In the genomic region with DNA sequence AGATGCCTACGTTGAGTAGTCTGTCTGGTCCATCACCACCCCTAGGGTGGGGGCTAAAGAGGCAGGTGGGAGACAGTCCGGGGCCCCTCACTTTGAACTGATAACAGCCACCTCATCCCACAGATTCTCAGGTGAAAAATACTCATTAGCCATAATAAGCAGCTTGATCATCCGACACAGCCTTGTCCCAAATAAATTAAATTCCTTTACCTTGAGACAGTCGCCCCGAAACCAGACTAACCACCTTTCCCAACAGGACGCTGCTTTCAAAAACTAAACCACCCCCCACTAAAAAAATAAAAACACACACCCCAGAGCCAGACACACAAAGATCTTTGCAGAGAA, we compare ENCODE assay signal across 9 cellular contexts.
A peak's percentile ranks its signal among the peaks of the same experiment; 100 is the strongest.
DNase-seq lines count a peak whose midpoint lies in the region; ATAC-seq, FAIRE-seq and TF ChIP-seq lines count a peak whose summit lies in the region.
"Had no signal": no experiment of that assay in that cellular context is flagged by ENCODE, and none has a peak within 500 bp of the region (broad histone marks: within the 10 kb centered on the region; RNA-seq: fewer than 3 reads in every experiment).

No MANE protein-coding gene starts in this region.

- no peak for TF ChIP-seq CTCF in GM12878 (IDR thresholded peaks at IDR 0.05 in 2 of 3, conservative IDR thresholded peaks at IDR 0.05 in 1 of 3; ENCODE audit: control insufficient read depth in 2 of 3, extremely low read depth in 1 of 3, insufficient read depth in 1 of 3, low read depth in 3 of 3, low read length in 3 of 3)
- no peak for TF ChIP-seq CTCF in transverse colon (IDR thresholded peaks at IDR 0.05)

- H3K4me1 Mint-ChIP-seq in activated naive CD4-positive, alpha-beta T cell treated with anti-CD3 and anti-CD28 coated beads, Interleukin-2, amount 50 U/mL, for 24 hours: peaks cover 32% of the 10 kb centered on the region

- H3K36me3 ChIP-seq in GM12878 (ENCODE audit: control insufficient read depth in 2 of 2, insufficient read depth in 2 of 2, low read length in 1 of 2) (no peaks in the 10 kb centered on the region), mesodermal cell (ENCODE audit: control insufficient read depth, insufficient read depth, low read length) (no peaks in the 10 kb centered on the region), transverse colon (no peaks in the 10 kb centered on the region)

- no peak overlapping the region for H2AFZ ChIP-seq in GM12878 (ENCODE audit: control insufficient read depth, low read depth, low read length)

- TF ChIP-seq POLR2A in GM12878 (IDR thresholded peaks at IDR 0.05; ENCODE audit: low read depth, low read length) (no peak), transverse colon (IDR thresholded peaks at IDR 0.05) (no peak)

- in situ Hi-C loops in GM12878 (cut with MboI) (no loop called here), transverse colon (cut with MboI; ENCODE audit: low pct_ligation_motif_present in 1 of 4, low pct_unique_long_range_greater_than_20kb in 1 of 4, low sequenced_read_pairs in 3 of 4) (loop anchor here in 1 of 4 donors (25.0 kb wide), 1 partner anchor 169 kb away; no protein-coding TSS in a partner anchor)

- H3K9me3 ChIP-seq in GM12878 (replicated peaks; ENCODE audit: control insufficient read depth, insufficient read depth, low read length) (no peaks in the 10 kb centered on the region), mesodermal cell (ENCODE audit: control insufficient read depth, low read length) (no peaks in the 10 kb centered on the region), transverse colon (no peaks in the 10 kb centered on the region)

- SMC1A ChIA-PET in GM12878 (lab: Charles Lee; ENCODE audit: uncharacterized antibody, unreplicated experiment): interaction anchor here (1.1 to 2.5 kb wide), 4 partner anchors 183 to 215 kb away, joined by 3 to 10 read pairs (median 8); no protein-coding TSS in a partner anchor

- intact Hi-C loops in GM12878 (cut with micrococcal nuclease; ENCODE audit: unreplicated experiment) (loop anchor here (2.0 to 5.0 kb wide), 3 partner anchors 174 to 249 kb away; no protein-coding TSS in a partner anchor), transverse colon (cut with DNase I; ENCODE audit: low total_unique reads) (loop anchor here (5.0 kb wide), 1 partner anchor 36 kb away; no protein-coding TSS in a partner anchor)

- ATAC-seq in activated naive CD4-positive, alpha-beta T cell treated with anti-CD3 and anti-CD28 coated beads, Interleukin-2, amount 50 U/mL, for 72 hours: no peak
- no peak for ATAC-seq in GM12878

- H3K79me2 ChIP-seq in GM12878 (ENCODE audit: control insufficient read depth, insufficient read depth, low read length): peaks cover 15% of the 10 kb centered on the region

- H4K20me1 ChIP-seq in GM12878 (ENCODE audit: control insufficient read depth, insufficient read depth): no peaks in the 10 kb centered on the region

- CTCF ChIA-PET in GM12878 (lab: Yijun Ruan, JAX): interaction anchor here (0.7 to 4.0 kb wide), 10 partner anchors 10 to 259 kb away, joined by 3 to 24 read pairs (median 4); no protein-coding TSS in a partner anchor

- RAD21 ChIA-PET in GM12878 (lab: Charles Lee; ENCODE audit: unreplicated experiment): interaction anchor here (0.6 to 1.5 kb wide), 4 partner anchors 180 to 319 kb away, joined by 3 to 10 read pairs (median 3); partner anchors contain the start of gene TARDBP

- H3K9me3 Mint-ChIP-seq in activated naive CD4-positive, alpha-beta T cell treated with anti-CD3 and anti-CD28 coated beads, Interleukin-2, amount 50 U/mL, for 24 hours: no peaks in the 10 kb centered on the region
- no peaks in the 10 kb centered on the region for H3K9me3 Mint-ChIP-seq in activated naive CD4-positive, alpha-beta T cell treated with anti-CD3 and anti-CD28 coated beads, Interleukin-2, amount 50 U/mL, for 72 hours

- H3K4me3 Mint-ChIP-seq in activated naive CD4-positive, alpha-beta T cell treated with anti-CD3 and anti-CD28 coated beads, Interleukin-2, amount 50 U/mL, for 24 hours: peak overlapping the region; percentile 84

- peak overlapping the region; percentile 80 for H3K9ac ChIP-seq in GM12878 (ENCODE audit: control insufficient read depth, insufficient read depth, low read length)

- H3K4me1 ChIP-seq in GM12878 (ENCODE audit: control insufficient read depth, insufficient read depth, low read length) (peaks cover 15% of the 10 kb centered on the region), mesodermal cell (ENCODE audit: control insufficient read depth, insufficient read depth, low read length, poor library complexity, severe bottlenecking) (no peaks in the 10 kb centered on the region), transverse colon (peaks cover 35 to 68% (median 61%) of the 10 kb centered on the region in 4 donors)

- DNase-seq in activated naive CD4-positive, alpha-beta T cell treated with anti-CD3 and anti-CD28 coated beads, Interleukin-2, amount 50 U/mL, for 72 hours (ENCODE audit: low spot score in 2 of 2): no peak
- no peak for DNase-seq in GM12878 (ENCODE audit: low read depth, low spot score)
- DNase-seq in transverse colon: no peak
- DNase-seq in HPDE6-E6E7 (ENCODE audit: extremely low spot score): no peak
- DNase-seq in NAMALWA (ENCODE audit: low spot score): no peak
- no peak for DNase-seq in NOMO-1 treated with DMSO at 0.1 percent for 48 hours (lab: John Stamatoyannopoulos, UW; ENCODE audit: unreplicated experiment)
- DNase-seq: COR-L47 had no signal

- H3K4me2 ChIP-seq in GM12878 (ENCODE audit: control insufficient read depth, insufficient read depth): peak overlapping the region; percentile 45

- FAIRE-seq in GM12878 (lab: Jason Lieb, UNC): no peak

- POLR2A ChIA-PET in GM12878 (lab: Charles Lee): no interaction called here

- no peaks in the 10 kb centered on the region for H3K36me3 Mint-ChIP-seq in activated naive CD4-positive, alpha-beta T cell treated with anti-CD3 and anti-CD28 coated beads, Interleukin-2, amount 50 U/mL, for 24 hours
- H3K36me3 Mint-ChIP-seq in activated naive CD4-positive, alpha-beta T cell treated with anti-CD3 and anti-CD28 coated beads, Interleukin-2, amount 50 U/mL, for 72 hours: no peaks in the 10 kb centered on the region

- no peak for TF ChIP-seq EP300 in GM12878 (IDR thresholded peaks at IDR 0.05; ENCODE audit: borderline replicate concordance in 1 of 2, control insufficient read depth in 1 of 2, low read depth in 2 of 2, low read length in 2 of 2)
- TF ChIP-seq EP300 in transverse colon (IDR thresholded peaks at IDR 0.05; ENCODE audit: low read depth): no peak

- H3K27ac Mint-ChIP-seq in activated naive CD4-positive, alpha-beta T cell treated with anti-CD3 and anti-CD28 coated beads, Interleukin-2, amount 50 U/mL, for 24 hours: peak overlapping the region; percentile 84
- peak overlapping the region in 1 of 2 donors; percentile 66 for H3K27ac Mint-ChIP-seq in activated naive CD4-positive, alpha-beta T cell treated with anti-CD3 and anti-CD28 coated beads, Interleukin-2, amount 50 U/mL, for 72 hours

- H3K27me3 ChIP-seq in GM12878 (replicated peaks in 1 of 2; ENCODE audit: control insufficient read depth in 2 of 2, insufficient read depth in 2 of 2, low read length in 1 of 2): no peaks in the 10 kb centered on the region
- no peaks in the 10 kb centered on the region for H3K27me3 ChIP-seq in transverse colon

- peak overlapping the region; percentile 97 for H3K4me3 ChIP-seq in GM12878
- H3K4me3 ChIP-seq in mesodermal cell (ENCODE audit: extremely low read depth, insufficient read depth, low read length, poor library complexity, severe bottlenecking): peak overlapping the region; percentile 49
- H3K4me3 ChIP-seq in transverse colon: peak overlapping the region; percentile 5 to 93 (median 86)

- H3K27ac ChIP-seq in GM12878 (ENCODE audit: control insufficient read depth, insufficient read depth) (peak overlapping the region; percentile 40; the same call in 1 of the 2 replicates), mesodermal cell (ENCODE audit: low read depth, low read length, severe bottlenecking) (no peak overlapping the region), transverse colon (peak overlapping the region; percentile 94 to 96 (median 95))

- no TSS peak for BruUV-seq in GM12878 (replicated peaks; lab: Mats Ljungman, UMichigan)

- no peak for TF ChIP-seq RAD21 in GM12878 (IDR thresholded peaks at IDR 0.05; ENCODE audit: insufficient read depth, low read depth, low read length)

- WGBS in GM12878 (ENCODE audit: insufficient coverage, insufficient replicate concordance, low lambda C conversion rate, missing lambda C conversion rate): 3% methylated on average over 6 of the region's 6 CpGs
- 80 to 89% methylated on average over 3 to 4 of the region's 6 CpGs for WGBS in mesodermal cell (ENCODE audit: insufficient coverage in 2 of 2), 2 experiments
- 17 to 47% methylated on average over 1 to 6 of the region's 6 CpGs for WGBS in transverse colon (ENCODE audit: low coverage in 1 of 2), 2 donors

- no peaks in the 10 kb centered on the region for H3K27me3 Mint-ChIP-seq in activated naive CD4-positive, alpha-beta T cell treated with anti-CD3 and anti-CD28 coated beads, Interleukin-2, amount 50 U/mL, for 24 hours

TF ChIP-seq in GM12878, 131 proteins besides CTCF, POLR2A, EP300 and RAD21 (continues in another document):
- TF ChIP-seq, protein P1, sequence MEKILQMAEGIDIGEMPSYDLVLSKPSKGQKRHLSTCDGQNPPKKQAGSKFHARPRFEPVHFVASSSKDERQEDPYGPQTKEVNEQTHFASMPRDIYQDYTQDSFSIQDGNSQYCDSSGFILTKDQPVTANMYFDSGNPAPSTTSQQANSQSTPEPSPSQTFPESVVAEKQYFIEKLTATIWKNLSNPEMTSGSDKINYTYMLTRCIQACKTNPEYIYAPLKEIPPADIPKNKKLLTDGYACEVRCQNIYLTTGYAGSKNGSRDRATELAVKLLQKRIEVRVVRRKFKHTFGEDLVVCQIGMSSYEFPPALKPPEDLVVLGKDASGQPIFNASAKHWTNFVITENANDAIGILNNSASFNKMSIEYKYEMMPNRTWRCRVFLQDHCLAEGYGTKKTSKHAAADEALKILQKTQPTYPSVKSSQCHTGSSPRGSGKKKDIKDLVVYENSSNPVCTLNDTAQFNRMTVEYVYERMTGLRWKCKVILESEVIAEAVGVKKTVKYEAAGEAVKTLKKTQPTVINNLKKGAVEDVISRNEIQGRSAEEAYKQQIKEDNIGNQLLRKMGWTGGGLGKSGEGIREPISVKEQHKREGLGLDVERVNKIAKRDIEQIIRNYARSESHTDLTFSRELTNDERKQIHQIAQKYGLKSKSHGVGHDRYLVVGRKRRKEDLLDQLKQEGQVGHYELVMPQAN (conservative IDR thresholded peaks at IDR 0.05): no peak
- no peak for TF ChIP-seq RBBP5 (conservative IDR thresholded peaks at IDR 0.05)
- TF ChIP-seq, protein P2, sequence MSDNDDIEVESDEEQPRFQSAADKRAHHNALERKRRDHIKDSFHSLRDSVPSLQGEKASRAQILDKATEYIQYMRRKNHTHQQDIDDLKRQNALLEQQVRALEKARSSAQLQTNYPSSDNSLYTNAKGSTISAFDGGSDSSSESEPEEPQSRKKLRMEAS (IDR thresholded peaks at IDR 0.05; ENCODE audit: low read depth, low read length): no peak
- TF ChIP-seq NBN (IDR thresholded peaks at IDR 0.05): 0 out of 2 replicates have a peak, but pooled peaks have one; percentile 48
